ENCODE assay signal across 9 cellular contexts in the genomic region with DNA sequence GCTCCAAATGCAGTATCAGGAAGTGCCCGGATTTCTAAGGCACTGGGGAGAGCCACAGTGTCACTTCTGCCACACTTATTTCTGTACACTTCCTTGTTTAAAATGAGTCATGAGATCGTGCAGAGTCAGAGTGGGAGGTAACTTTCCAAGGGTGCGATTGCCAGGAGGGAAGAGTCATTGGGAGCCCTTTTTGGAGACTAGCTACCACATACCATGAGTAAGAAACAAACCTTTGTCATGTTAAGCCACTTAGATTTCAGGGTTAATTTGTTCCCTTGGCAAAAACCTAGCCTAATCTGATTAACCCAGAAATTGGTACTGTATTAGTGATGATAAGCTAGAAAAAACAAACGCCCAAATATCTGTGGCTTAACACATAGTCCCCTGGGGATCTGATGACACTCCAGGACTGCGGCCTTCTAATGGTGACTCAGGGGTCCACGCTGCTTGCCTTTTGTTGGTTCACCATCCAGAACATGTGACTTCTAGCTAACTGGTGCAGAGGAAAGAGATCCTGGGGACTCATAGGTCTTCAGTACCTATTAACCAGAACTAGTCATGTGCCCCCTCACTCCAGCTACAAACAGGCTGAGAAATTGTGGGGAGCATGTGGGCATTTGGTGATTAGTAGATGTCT.
DNase-seq lines count a peak whose midpoint lies in the region; ATAC-seq and TF ChIP-seq lines count a peak whose summit lies in the region.
"Had no signal": no experiment of that assay in that cellular context is flagged by ENCODE, and none has a peak within 500 bp of the region (broad histone marks: within the 10 kb centered on the region; RNA-seq: fewer than 3 reads in every experiment).

No MANE protein-coding gene starts in this region.

- H3K4me3 ChIP-seq in astrocyte of the spinal cord (ENCODE audit: low read depth, low read length) = no peak overlapping the region
- H3K4me3 ChIP-seq in mucosa of stomach (ENCODE audit: low read length) = no peak overlapping the region

- no peaks in the 10 kb centered on the region for H3K36me3 ChIP-seq in mucosa of stomach (ENCODE audit: control insufficient read depth, insufficient read depth, low read length)

- no peaks in the 10 kb centered on the region for H3K27me3 ChIP-seq in mucosa of stomach (ENCODE audit: control insufficient read depth, insufficient read depth, low read length)

- peak overlapping the region; percentile 41 for H3K9ac ChIP-seq in mucosa of stomach (ENCODE audit: low read length)

- DNase-seq in D341Med (ENCODE audit: low spot score) (peak; percentile 32), astrocyte of the spinal cord (ENCODE audit: low read depth, low spot score) (peak; percentile 88), cerebellar nuclear complex (lab: John Stamatoyannopoulos, UW) (no peak), DMS 273 (lab: John Stamatoyannopoulos, UW; ENCODE audit: unreplicated experiment) (no peak), activated gamma-delta T cell treated with Interleukin-2 at 50 U/mL for 16 hours (no peak), KBM-7 (no peak)
- DNase-seq: NCI-H526 treated with DMSO at 0.1 percent for 48 hours had no signal

- TF ChIP-seq CTCF in astrocyte of the spinal cord (IDR thresholded peaks at IDR 0.05; ENCODE audit: low read depth, low read length) = no peak

- no peaks in the 10 kb centered on the region for H3K9me3 ChIP-seq in mucosa of stomach (ENCODE audit: control insufficient read depth, low read length)

- peaks cover 21% of the 10 kb centered on the region for H3K4me1 ChIP-seq in mucosa of stomach (ENCODE audit: control insufficient read depth, insufficient read depth, low read length)

- ATAC-seq in HG03520 (IDR thresholded peaks at IDR 0.05; ENCODE audit: unreplicated experiment) = peak; percentile 51

- in situ Hi-C loops in astrocyte of the spinal cord (cut with HindIII; ENCODE audit: low sequenced_read_pairs) = no loop called here
- in situ Hi-C loops in KBM-7 (cut with MboI; ENCODE audit: low pct_unique_long_range_greater_than_20kb, low sequenced_read_pairs) = no loop called here

Comparison
In these comparisons a context has a peak if more than half of its experiments do, and no peak if none do; other contexts are left out.
1. DNase-seq: peak in D341Med (single experiment) and astrocyte of the spinal cord (single experiment); none in cerebellar nuclear complex (0 of 2), DMS 273 (single experiment), activated gamma-delta T cell treated with Interleukin-2 at 50 U/mL for 16 hours (single experiment) and KBM-7 (single experiment).